In the genomic region with DNA sequence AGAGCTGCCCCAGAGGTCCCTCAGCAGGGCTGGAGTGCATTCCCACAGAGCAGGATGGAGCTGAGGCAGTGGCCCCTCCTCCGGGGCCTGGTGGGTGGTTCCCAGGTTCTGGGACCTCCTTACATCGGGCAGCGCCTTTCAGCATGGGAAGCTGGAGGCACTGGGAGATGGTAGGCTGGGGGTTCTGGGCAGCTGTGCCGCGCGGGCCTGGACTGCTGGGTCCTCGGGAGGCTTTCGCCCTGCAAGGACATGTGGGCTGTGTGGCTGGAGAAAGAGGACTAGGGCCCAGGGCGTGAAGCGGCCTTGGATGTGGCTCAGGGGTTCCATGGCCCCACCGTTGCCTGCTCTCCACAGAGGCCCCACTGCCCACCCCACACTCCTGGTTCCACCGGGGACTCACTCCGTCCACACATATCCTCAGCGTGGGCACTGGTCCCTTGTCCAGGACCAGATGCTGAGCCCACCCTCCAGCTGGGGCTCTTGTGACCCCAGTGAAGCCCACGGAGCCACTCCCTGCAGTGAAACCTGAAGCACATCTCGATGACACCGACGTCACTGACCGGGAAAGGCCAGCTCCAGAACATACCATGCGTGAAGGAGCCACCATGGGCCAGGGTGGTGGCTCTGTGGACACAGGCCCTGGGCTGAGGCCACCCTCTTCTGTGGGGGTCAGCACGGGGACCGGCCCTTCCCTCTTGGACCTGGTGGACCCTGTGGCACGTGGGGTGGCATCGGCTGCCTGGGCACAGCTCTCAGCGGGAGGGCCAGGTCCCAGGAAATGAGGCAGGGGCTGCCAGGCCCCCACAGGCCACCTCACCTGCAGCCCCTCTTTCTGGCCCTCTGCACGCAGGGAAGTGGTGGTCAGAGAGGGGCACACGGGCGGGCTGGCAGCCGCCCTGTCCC, we compare ENCODE assay signal across 1 cellular context.
TF ChIP-seq lines count a peak whose summit lies in the region.

No MANE protein-coding gene starts in this region.

TF ChIP-seq in H1, 55 proteins besides CTCF, POLR2A, EP300 and RAD21:
- TF ChIP-seq BCL11A (IDR thresholded peaks at IDR 0.05; ENCODE audit: low read depth in 2 of 2, low read length in 2 of 2) (no peak), RBBP5 (IDR thresholded peaks at IDR 0.05; ENCODE audit: borderline replicate concordance, low read depth, low read length) (no peak), USF2 (IDR thresholded peaks at IDR 0.05; ENCODE audit: low read length) (no peak), SP1 (IDR thresholded peaks at IDR 0.05; ENCODE audit: low read depth, low read length) (no peak), RXRA (IDR thresholded peaks at IDR 0.05; ENCODE audit: insufficient read depth, low read depth, low read length) (no peak), BACH1 (IDR thresholded peaks at IDR 0.05; ENCODE audit: low read length) (no peak), CBX8 (IDR thresholded peaks at IDR 0.05; ENCODE audit: borderline replicate concordance, low read depth, low read length) (no peak), CHD2 (IDR thresholded peaks at IDR 0.05; ENCODE audit: low read length) (no peak), KDM1A (IDR thresholded peaks at IDR 0.05; ENCODE audit: borderline replicate concordance, low read length) (no peak)
- TF ChIP-seq, protein P1, sequence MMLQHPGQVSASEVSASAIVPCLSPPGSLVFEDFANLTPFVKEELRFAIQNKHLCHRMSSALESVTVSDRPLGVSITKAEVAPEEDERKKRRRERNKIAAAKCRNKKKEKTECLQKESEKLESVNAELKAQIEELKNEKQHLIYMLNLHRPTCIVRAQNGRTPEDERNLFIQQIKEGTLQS (IDR thresholded peaks at IDR 0.05; ENCODE audit: insufficient read depth, low read depth, low read length): no peak
